In genomic region chr1:203629509-203630082, GRCh38 we compare ENCODE assay signal across 8 cellular contexts.
DNase-seq lines count a peak whose midpoint lies in the region; ATAC-seq lines count a peak whose summit lies in the region.

No MANE protein-coding gene starts in this region.

- no peaks in the 10 kb centered on the region for H3K9me3 ChIP-seq in iPS-18a (ENCODE audit: control insufficient read depth, low read depth, low read length)

- peaks cover 18% of the 10 kb centered on the region for H3K4me1 ChIP-seq in iPS-18a (ENCODE audit: control insufficient read depth, low read depth, low read length)

- DNase-seq in GM03348 (ENCODE audit: low spot score): peak; percentile 80
- DNase-seq in RPMI8226: peak; percentile 42
- DNase-seq in astrocyte of the hippocampus (ENCODE audit: low read depth, low spot score): peak; percentile 81
- DNase-seq in skeletal muscle cell (ENCODE audit: low read depth): no peak
- DNase-seq in NCI-H748 (lab: John Stamatoyannopoulos, UW; ENCODE audit: unreplicated experiment): no peak
- no peak for DNase-seq in NCI-H1092 (lab: John Stamatoyannopoulos, UW)

- peaks cover 33% of the 10 kb centered on the region for H3K27me3 ChIP-seq in iPS-18a (ENCODE audit: control insufficient read depth, insufficient read depth, low read length)

- peak overlapping the region; percentile 82 for H3K4me3 ChIP-seq in iPS-18a (ENCODE audit: low read length)
- H3K4me3 ChIP-seq in skeletal muscle cell (ENCODE audit: low read depth, low read length): peak overlapping the region; percentile 82

- no peak overlapping the region for H3K27ac ChIP-seq in iPS-18a (ENCODE audit: low read length)

- H3K36me3 ChIP-seq in iPS-18a (ENCODE audit: control insufficient read depth, low read depth, low read length): no peaks in the 10 kb centered on the region

- ATAC-seq in HG02970 (IDR thresholded peaks at IDR 0.05; ENCODE audit: low FRiP score, unreplicated experiment): no peak

- H3K9ac ChIP-seq in iPS-18a (ENCODE audit: low read length): peak overlapping the region; percentile 33

Comparison
In these comparisons a context has a peak if more than half of its experiments do, and no peak if none do; other contexts are left out.
1. DNase-seq: peak in GM03348 (single experiment), RPMI8226 (single experiment) and astrocyte of the hippocampus (single experiment); none in skeletal muscle cell (single experiment), NCI-H748 (single experiment) and NCI-H1092 (single experiment).